8 cellular contexts compared by ENCODE assay signal in the genomic region with DNA sequence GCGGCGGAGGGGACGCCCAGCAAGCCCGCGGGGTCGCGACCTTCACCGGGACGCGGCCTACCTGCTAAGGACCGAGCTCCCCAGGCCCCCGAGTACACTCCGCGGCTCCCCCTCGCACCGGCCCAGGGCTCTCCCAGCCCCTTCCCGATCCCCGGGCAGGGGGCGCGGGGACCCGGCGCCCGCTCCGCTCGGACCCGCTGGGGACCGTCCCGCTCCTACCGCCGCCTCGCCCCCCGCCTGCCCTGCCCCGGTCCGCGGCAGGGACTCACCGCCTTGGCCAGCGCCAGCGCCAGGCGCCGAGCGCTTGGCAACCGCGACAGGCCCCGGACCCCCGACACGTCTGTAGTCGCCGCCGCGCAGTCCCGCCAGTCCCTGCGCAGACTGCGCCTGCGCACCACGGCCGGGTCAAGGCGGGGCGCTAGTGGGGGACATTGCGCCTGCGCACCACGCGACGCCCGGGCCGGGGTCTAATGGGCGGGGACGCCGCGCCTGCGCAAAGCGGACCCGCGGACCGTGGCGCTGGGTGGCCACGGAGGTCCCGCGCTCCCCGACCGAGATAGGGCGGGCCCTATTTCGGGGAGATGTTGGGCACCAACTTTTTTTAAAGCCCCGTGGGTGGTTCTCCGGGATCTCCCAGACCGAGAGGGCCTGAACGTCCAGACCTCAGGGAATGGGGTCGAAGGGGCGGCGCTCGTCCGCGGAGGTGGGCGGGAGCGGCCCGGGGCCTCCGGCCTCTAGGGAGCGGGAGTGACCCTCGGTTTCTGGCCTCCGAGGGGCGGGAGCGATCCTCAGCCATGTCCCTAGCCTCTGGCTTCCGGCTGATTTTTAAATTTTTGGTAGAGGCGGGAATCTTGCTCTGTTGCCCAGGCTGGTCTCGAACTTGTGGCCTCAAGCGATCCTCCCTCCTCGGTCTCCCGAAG.
DNase-seq lines count a peak whose midpoint lies in the region; ATAC-seq and TF ChIP-seq lines count a peak whose summit lies in the region.
"Not testable (repeated sequence)": the region's sequence is repeated elsewhere in the genome, so short reads cannot be mapped to it uniquely, and the experiment has no call there.

No MANE protein-coding gene starts in this region.

- not testable (repeated sequence) for H2BK12ac ChIP-seq in mesenchymal stem cell (ENCODE audit: low read length in 2 of 2)

- peak overlapping the region in 1 of 2 experiments; percentile 40 for H3K4ac ChIP-seq in mesenchymal stem cell (ENCODE audit: low read depth in 1 of 2, low read length in 2 of 2)

- H4K8ac ChIP-seq in mesenchymal stem cell (ENCODE audit: low read length), result peak overlapping the region; percentile 60

- H3K79me1 ChIP-seq in mesenchymal stem cell (replicated peaks; ENCODE audit: low read length, poor library complexity, severe bottlenecking), result not testable (repeated sequence)

- H3K4me3 Mint-ChIP-seq in activated T-helper 1 cell treated with anti-CD3 and anti-CD28 coated beads, Interleukin-12 subunit alpha, Interleukin-12 subunit beta, Interleukin-2, Interleukin-4 antibody, amounts not matched to agents 30 ng/mL and 10 ng/mL and 1 ng/mL, durations not matched to agents 14 hours and 24 hours and 36 hours, result peak overlapping the region; percentile 84

- TF ChIP-seq CTCF in AG04450 (IDR thresholded peaks at IDR 0.05; ENCODE audit: low read depth, low read length), result 0 out of 2 replicates have a peak, but pooled peaks have one; percentile 6
- TF ChIP-seq CTCF in Panc1 (IDR thresholded peaks at IDR 0.05), result not testable (repeated sequence)

- H3K36me3 Mint-ChIP-seq in activated T-helper 1 cell treated with anti-CD3 and anti-CD28 coated beads, Interleukin-12 subunit alpha, Interleukin-12 subunit beta, Interleukin-2, Interleukin-4 antibody, amounts not matched to agents 30 ng/mL and 10 ng/mL and 1 ng/mL, durations not matched to agents 14 hours and 24 hours and 36 hours (ENCODE audit: low read depth), result not testable (repeated sequence)

- H2BK5ac ChIP-seq in mesenchymal stem cell (ENCODE audit: low read depth, low read length, poor library complexity, severe bottlenecking), result not testable (repeated sequence)

- not testable (repeated sequence) for H3K36me3 ChIP-seq in Panc1 (ENCODE audit: control insufficient read depth, insufficient read depth, low read length); mesenchymal stem cell (ENCODE audit: control insufficient read depth in 1 of 2, insufficient read depth in 2 of 2, low read depth in 1 of 2, low read length in 2 of 2)

- peak overlapping the region; percentile 88 for H3K9ac ChIP-seq in mesenchymal stem cell (ENCODE audit: low read length)

- not testable (repeated sequence) for H2AFZ ChIP-seq in mesenchymal stem cell (ENCODE audit: low read depth, low read length)

- POLR2A ChIA-PET in AG04450 (lab: Yijun Ruan, JAX); Panc1 (lab: Charles Lee): not testable (repeated sequence)

- peak overlapping the region; percentile 66 for H3K4me3 ChIP-seq in AG04450 (ENCODE audit: low read depth, low read length)
- H3K4me3 ChIP-seq in Panc1 (ENCODE audit: low read depth in 2 of 2, low read length in 2 of 2), result peak overlapping the region; percentile 46 to 61
- H3K4me3 ChIP-seq in mesenchymal stem cell (ENCODE audit: insufficient read depth in 1 of 2, low read depth in 1 of 2, low read length in 2 of 2), result peak overlapping the region; percentile 71 to 80

- not testable (repeated sequence) for H3K23ac ChIP-seq in mesenchymal stem cell (ENCODE audit: low read length in 2 of 2)

- H4K91ac ChIP-seq in mesenchymal stem cell (ENCODE audit: low read length), result not testable (repeated sequence)

- WGBS in mesenchymal stem cell, result under 1% methylated on average over 55 of the region's 107 CpGs

- not testable (repeated sequence) for H3K4me1 ChIP-seq in Panc1 (ENCODE audit: control insufficient read depth, insufficient read depth, low read length); mesenchymal stem cell (ENCODE audit: control insufficient read depth, insufficient read depth, low read depth, low read length)

- BruUV-seq in Panc1 (replicated peaks; lab: Mats Ljungman, UMichigan), result not testable (repeated sequence)

- intact Hi-C loops in Panc1 (cut with micrococcal nuclease; ENCODE audit: unreplicated experiment), result loop anchor here (10.0 kb wide), 1 partner anchor 135 kb away; no protein-coding TSS in a partner anchor
- intact Hi-C loops in activated T-helper 1 cell treated with anti-CD3 and anti-CD28 coated beads, Interleukin-12 subunit alpha, Interleukin-12 subunit beta, Interleukin-2, Interleukin-4 antibody, amounts not matched to agents 30 ng/mL and 10 ng/mL and 1 ng/mL, durations not matched to agents 14 hours and 24 hours and 36 hours (cut with micrococcal nuclease), result loop anchor here (5.0 kb wide), 2 partner anchors 83 to 243 kb away; a partner anchor contains a TSS

- H3K18ac ChIP-seq in mesenchymal stem cell (ENCODE audit: low read depth in 1 of 2, low read length in 2 of 2), result peak overlapping the region in 1 of 2 experiments; percentile 21

- H3K27me3 ChIP-seq in AG04450 (ENCODE audit: control insufficient read depth, insufficient read depth, low read length); Panc1 (ENCODE audit: control insufficient read depth, insufficient read depth, low read length); mesenchymal stem cell (ENCODE audit: control insufficient read depth in 1 of 2, insufficient read depth in 1 of 2, low read length in 2 of 2): not testable (repeated sequence)

- peak overlapping the region; percentile 39 for H3K27ac ChIP-seq in AG04450 (ENCODE audit: low read depth, low read length)
- H3K27ac ChIP-seq in Panc1 (ENCODE audit: low read length), result peak overlapping the region; percentile 73
- not testable (repeated sequence) for H3K27ac ChIP-seq in mesenchymal stem cell (ENCODE audit: low read length, poor library complexity, severe bottlenecking)

- H2BK15ac ChIP-seq in mesenchymal stem cell (ENCODE audit: low read depth, poor library complexity, severe bottlenecking), result not testable (repeated sequence)

- in situ Hi-C loops in Panc1 (cut with HindIII; ENCODE audit: low pct_unique_long_range_greater_than_20kb, low sequenced_read_pairs), result not testable (repeated sequence)

- peak overlapping the region in 1 of 2 experiments; percentile 28 for H3K14ac ChIP-seq in mesenchymal stem cell (ENCODE audit: low read length in 2 of 2)

- H3K4me1 Mint-ChIP-seq in activated T-helper 1 cell treated with anti-CD3 and anti-CD28 coated beads, Interleukin-12 subunit alpha, Interleukin-12 subunit beta, Interleukin-2, Interleukin-4 antibody, amounts not matched to agents 30 ng/mL and 10 ng/mL and 1 ng/mL, durations not matched to agents 14 hours and 24 hours and 36 hours (ENCODE audit: low read depth), result not testable (repeated sequence)

- CTCF ChIA-PET in AG04450 (lab: Charles Lee); Panc1 (lab: Charles Lee): not testable (repeated sequence)

- ATAC-seq in GM19023 (IDR thresholded peaks at IDR 0.05; ENCODE audit: unreplicated experiment), result peak; percentile 92
- peak; percentile 89 for ATAC-seq in HG02981 (IDR thresholded peaks at IDR 0.05; ENCODE audit: unreplicated experiment)
- peak; percentile 91 for ATAC-seq in Panc1
- peak; percentile 96 for ATAC-seq in esophagus mucosa

- DNase-seq in AG04450 (ENCODE audit: low read depth, low spot score), result peak; percentile 32
- DNase-seq in Panc1 (ENCODE audit: low read depth, low spot score), result not testable (repeated sequence)
- peak; percentile 97 for DNase-seq in activated T-helper 1 cell treated with anti-CD3 and anti-CD28 coated beads, Interleukin-12 subunit alpha, Interleukin-12 subunit beta, Interleukin-2, Interleukin-4 antibody, amounts not matched to agents 30 ng/mL and 10 ng/mL and 1 ng/mL, durations not matched to agents 14 hours and 24 hours and 36 hours (ENCODE audit: low spot score)
- peak; percentile 83 for DNase-seq in mesenchymal stem cell
- DNase-seq in stimulated activated CD4-positive, alpha-beta T cell treated with anti-CD3 and anti-CD28 coated beads, Interleukin-2, amount 100 ng/mL, for 24 hours, result peak; percentile 91 to 97

- H3K9me3 ChIP-seq in AG04450 (ENCODE audit: control insufficient read depth, insufficient read depth, low read length); Panc1 (ENCODE audit: control insufficient read depth, insufficient read depth, low read depth, low read length); mesenchymal stem cell (ENCODE audit: control insufficient read depth, low read length): not testable (repeated sequence)

- not testable (repeated sequence) for H3K27me3 Mint-ChIP-seq in activated T-helper 1 cell treated with anti-CD3 and anti-CD28 coated beads, Interleukin-12 subunit alpha, Interleukin-12 subunit beta, Interleukin-2, Interleukin-4 antibody, amounts not matched to agents 30 ng/mL and 10 ng/mL and 1 ng/mL, durations not matched to agents 14 hours and 24 hours and 36 hours (ENCODE audit: insufficient read depth)

- peak overlapping the region; percentile 49 for H2BK120ac ChIP-seq in mesenchymal stem cell (ENCODE audit: low read depth, low read length)

- not testable (repeated sequence) for H2AK5ac ChIP-seq in mesenchymal stem cell (ENCODE audit: low read length, severe bottlenecking)

- H3K27ac Mint-ChIP-seq in activated T-helper 1 cell treated with anti-CD3 and anti-CD28 coated beads, Interleukin-12 subunit alpha, Interleukin-12 subunit beta, Interleukin-2, Interleukin-4 antibody, amounts not matched to agents 30 ng/mL and 10 ng/mL and 1 ng/mL, durations not matched to agents 14 hours and 24 hours and 36 hours, result peak overlapping the region; percentile 77

- H3K9me3 Mint-ChIP-seq in activated T-helper 1 cell treated with anti-CD3 and anti-CD28 coated beads, Interleukin-12 subunit alpha, Interleukin-12 subunit beta, Interleukin-2, Interleukin-4 antibody, amounts not matched to agents 30 ng/mL and 10 ng/mL and 1 ng/mL, durations not matched to agents 14 hours and 24 hours and 36 hours, result not testable (repeated sequence)

- peak overlapping the region; percentile 95 for H3K4me2 ChIP-seq in mesenchymal stem cell (ENCODE audit: low read length, poor library complexity, severe bottlenecking)
